8 cellular contexts compared by ENCODE assay signal in genomic region chr10:72331575-72332422, GRCh38. TPM values are rescaled to one million over a fixed set of nuclear protein-coding genes. Genes with fewer than 3 reads are reported as not detected.
A peak's percentile ranks its signal among the peaks of the same experiment; 100 is the strongest.
DNase-seq lines count a peak whose midpoint lies in the region; ATAC-seq and TF ChIP-seq lines count a peak whose summit lies in the region.

No MANE protein-coding gene starts in this region.

- 0 out of 2 replicates have a peak overlapping the region, but pooled peaks have one; percentile 5 for H3K4me3 ChIP-seq in BE2C (ENCODE audit: low read depth, low read length)
- peak overlapping the region; percentile 24 to 25 for H3K4me3 ChIP-seq in neutrophil (ENCODE audit: low read depth in 1 of 2, low read length in 1 of 2)
- peak overlapping the region in 3 of 5 donors; percentile 22 to 48 (median 26) for H3K4me3 ChIP-seq in subcutaneous abdominal adipose tissue (ENCODE audit: low read depth in 1 of 5, low read length in 5 of 5)

- H3K4me1 ChIP-seq in BE2C (peaks cover 75% of the 10 kb centered on the region), neutrophil (ENCODE audit: control insufficient read depth in 1 of 2, insufficient read depth in 1 of 2, low read depth in 1 of 2, low read length in 1 of 2) (peaks cover 91 to 95% of the 10 kb centered on the region in 2 experiments), subcutaneous abdominal adipose tissue (ENCODE audit: control insufficient read depth in 5 of 5, insufficient read depth in 5 of 5, low read length in 5 of 5) (peaks cover 21 to 90% (median 83%) of the 10 kb centered on the region in 5 donors)

- H3K27ac ChIP-seq in RWPE1 (peak overlapping the region; percentile 100), neutrophil (peak overlapping the region; percentile 81), subcutaneous abdominal adipose tissue (ENCODE audit: low read depth, low read length) (peak overlapping the region; percentile 77)

- peak; percentile 26 for ATAC-seq in GM19438 (IDR thresholded peaks at IDR 0.05; ENCODE audit: low read depth, unreplicated experiment)

- POLR2A ChIA-PET in RWPE1 (lab: Yijun Ruan, JAX; ENCODE audit: low non-redundant PET) = interaction anchor here (0.5 to 4.8 kb wide), 16 partner anchors 8 to 429 kb away, joined by 3 to 46 read pairs (median 4); partner anchors contain the start of genes ANAPC16, ASCC1 and DDIT4

- DNase-seq in BE2C = peak; percentile 98
- DNase-seq in LHCN-M2 (ENCODE audit: low read depth) = peak; percentile 96
- peak; percentile 97 for DNase-seq in RWPE1 (ENCODE audit: low spot score)
- peak; percentile 95 for DNase-seq in activated gamma-delta T cell treated with Interleukin-2 at 50 U/mL for 16 hours
- peak; percentile 60 for DNase-seq in foreskin melanocyte

- H3K9ac ChIP-seq in subcutaneous abdominal adipose tissue (ENCODE audit: low read length in 5 of 5) = peak overlapping the region in 1 of 5 donors; percentile 44

- TF ChIP-seq CTCF in BE2C (IDR thresholded peaks at IDR 0.05; ENCODE audit: low read depth, low read length) = peak; percentile 29; the same call in 1 of the 2 replicates
- no peak for TF ChIP-seq CTCF in RWPE1 (conservative IDR thresholded peaks at IDR 0.05; ENCODE audit: low read depth)
- peak; percentile 60 for TF ChIP-seq CTCF in neutrophil (IDR thresholded peaks at IDR 0.05)

- H3K27me3 ChIP-seq in BE2C (no peaks in the 10 kb centered on the region), neutrophil (no peaks in the 10 kb centered on the region), subcutaneous abdominal adipose tissue (ENCODE audit: control insufficient read depth in 5 of 5, insufficient read depth in 4 of 5, low read length in 5 of 5) (no peaks in the 10 kb centered on the region)

- H3K9me3 ChIP-seq in BE2C = no peaks in the 10 kb centered on the region
- no peaks in the 10 kb centered on the region for H3K9me3 ChIP-seq in neutrophil
- H3K9me3 ChIP-seq in subcutaneous abdominal adipose tissue (ENCODE audit: control insufficient read depth in 5 of 5, low read length in 5 of 5) = no peaks in the 10 kb centered on the region

- peaks cover 12% of the 10 kb centered on the region for H3K36me3 ChIP-seq in BE2C
- peaks cover 31% of the 10 kb centered on the region for H3K36me3 ChIP-seq in neutrophil
- peaks cover 0 to 19% (median 13%) of the 10 kb centered on the region in 5 donors for H3K36me3 ChIP-seq in subcutaneous abdominal adipose tissue (ENCODE audit: control insufficient read depth in 5 of 5, insufficient read depth in 5 of 5, low read length in 5 of 5)

- CTCF ChIA-PET in RWPE1 (lab: Yijun Ruan, JAX) = interaction anchor here (0.6 to 1.5 kb wide), 9 partner anchors 8 to 312 kb away, joined by 3 to 11 read pairs (median 3); no protein-coding TSS in a partner anchor

RNA-seq across cellular contexts. Expression of gene DNAJB12, which starts 22.9 kb away (rescaled TPM):
- polyA plus RNA-seq in BE2C (2012; ENCODE audit: insufficient read depth, insufficient read length, low read depth) = 42.2 TPM
- total RNA-seq in LHCN-M2 (2014; rRNA removed) = 74.8 and 87.5 TPM in 2 replicates
- 51.5 TPM for polyA plus RNA-seq in LHCN-M2 (2012)

RNA-seq across cellular contexts. Expression of gene DDIT4, which starts 58.1 kb away (rescaled TPM):
- 468 TPM for polyA plus RNA-seq in BE2C (2012; ENCODE audit: insufficient read depth, insufficient read length, low read depth)
- 257 and 378 TPM in 2 replicates for total RNA-seq in LHCN-M2 (2014; rRNA removed)
- 158 TPM for polyA plus RNA-seq in LHCN-M2 (2012)

Comparison
In these comparisons a context has a peak if more than half of its experiments do, and no peak if none do; other contexts are left out.
1. Peak in every context shown above with its lines: DNase-seq, ATAC-seq, H3K4me3 ChIP-seq and H3K27ac ChIP-seq.